In the genomic region with DNA sequence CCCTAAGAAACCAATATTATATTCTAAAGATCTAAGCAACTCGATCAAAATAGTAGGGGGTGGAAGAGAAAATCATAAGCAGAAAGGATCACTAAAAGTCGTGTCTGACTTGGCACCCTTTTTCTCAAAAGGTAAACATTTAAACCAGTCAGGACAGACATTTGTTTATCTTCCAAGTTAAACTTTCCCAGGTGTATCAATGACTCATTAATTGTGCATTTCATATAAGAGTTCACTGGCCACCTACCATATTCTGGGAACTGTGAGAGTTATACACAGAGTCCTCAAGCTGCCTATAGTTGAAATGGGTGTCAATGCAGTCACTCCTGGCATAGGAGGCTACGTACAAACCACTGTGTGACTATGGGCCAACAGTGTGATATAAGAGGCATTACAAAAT, we compare ENCODE assay signal across 26 cellular contexts.
"Had no signal": no experiment of that assay in that cellular context is flagged by ENCODE, and none has a peak within 500 bp of the region (broad histone marks: within the 10 kb centered on the region; RNA-seq: fewer than 3 reads in every experiment).

No MANE protein-coding gene starts in this region.

- H3K4me1 ChIP-seq: testis had no signal

- H3K27ac ChIP-seq: gastroesophageal sphincter, heart left ventricle, parathyroid adenoma, psoas muscle, right atrium auricular region, testis, transverse colon had no signal

- H3K36me3 ChIP-seq: gastroesophageal sphincter, heart left ventricle, right atrium auricular region, transverse colon had no signal

- H3K27me3 Mint-ChIP-seq: activated CD4-positive, alpha-beta T cell treated with anti-CD3 and anti-CD28 coated beads for 36 hours; activated CD8-positive, alpha-beta memory T cell treated with anti-CD3 and anti-CD28 coated beads, Interleukin-2, amount 10 ng/mL, durations not matched to agents 7 days and 5 days; naive thymus-derived CD4-positive, alpha-beta T cell had no signal

- H3K9me3 ChIP-seq: gastroesophageal sphincter, heart left ventricle, psoas muscle, right atrium auricular region, testis, transverse colon had no signal

- ATAC-seq: activated CD4-positive, alpha-beta T cell treated with anti-CD3 and anti-CD28 coated beads for 36 hours; activated CD8-positive, alpha-beta memory T cell treated with anti-CD3 and anti-CD28 coated beads, Interleukin-2, amount 10 ng/mL, durations not matched to agents 7 days and 5 days; activated CD8-positive, alpha-beta T cell treated with anti-CD3 and anti-CD28 coated beads, Interleukin-2, amount 10 ng/mL, durations not matched to agents 7 days and 5 days; activated naive CD4-positive, alpha-beta T cell treated with anti-CD3 and anti-CD28 coated beads, Interleukin-2, amount 50 U/mL, for 72 hours; gastroesophageal sphincter; heart left ventricle; left cardiac atrium; naive thymus-derived CD4-positive, alpha-beta T cell; psoas muscle; stimulated activated naive CD8-positive, alpha-beta T cell treated with anti-CD3 and anti-CD28 coated beads, Interleukin-15, Interleukin-2, amounts not matched to agents 100 U/mL and 50 U/mL, for 24 hours had no signal

- H3K36me3 Mint-ChIP-seq: activated naive CD4-positive, alpha-beta T cell treated with anti-CD3 and anti-CD28 coated beads, Interleukin-2, amount 50 U/mL, for 72 hours; memory B cell had no signal

- DNase-seq: activated CD4-positive, alpha-beta T cell treated with anti-CD3 and anti-CD28 coated beads for 36 hours; activated CD4-positive, CD25-positive, alpha-beta regulatory T cell; activated CD8-positive, alpha-beta memory T cell treated with anti-CD3 and anti-CD28 coated beads, Interleukin-2, amount 10 ng/mL, durations not matched to agents 7 days and 5 days; activated CD8-positive, alpha-beta T cell treated with anti-CD3 and anti-CD28 coated beads, Interleukin-2, amount 10 ng/mL, durations not matched to agents 7 days and 5 days; activated T-cell treated with anti-CD3 and anti-CD28 coated beads, Interleukin-2, amount 50 U/mL, for 48 hours; effector memory CD4-positive, alpha-beta T cell; erythroblast; heart left ventricle; hypothalamus; left cardiac atrium; midbrain; naive thymus-derived CD4-positive, alpha-beta T cell; psoas muscle; stimulated activated CD4-positive, alpha-beta T cell treated with anti-CD3 and anti-CD28 coated beads, Interleukin-2, amount 100 ng/mL, for 48 hours; stimulated activated naive CD8-positive, alpha-beta T cell treated with anti-CD3 and anti-CD28 coated beads, Interleukin-15, Interleukin-2, amounts not matched to agents 100 U/mL and 50 U/mL, for 24 hours; T-helper 1 cell; testis; transverse colon had no signal

- H3K9me3 Mint-ChIP-seq: activated T-helper 2 cell treated with anti-CD3 and anti-CD28 coated beads, Interferon-gamma antibody, Interleukin-2, Interleukin-4, amounts not matched to agents 10 μg/mL and 5 μg/mL and 100 μg/mL, durations not matched to agents 14 hours and 24 hours and 36 hours; memory B cell; T-helper 2 cell treated with Interferon-gamma antibody and Interleukin-4, amounts not matched to agents 5 μg/mL and 100 μg/mL, for 36 hours had no signal

- H3K27me3 ChIP-seq: gastroesophageal sphincter, heart left ventricle, right atrium auricular region, testis, transverse colon had no signal

- H3K4me3 ChIP-seq: gastroesophageal sphincter, heart left ventricle, psoas muscle, right atrium auricular region, testis, transverse colon had no signal

- FAIRE-seq: colon had no signal

- H3K27ac Mint-ChIP-seq: activated CD4-positive, alpha-beta T cell treated with anti-CD3 and anti-CD28 coated beads for 36 hours; activated CD8-positive, alpha-beta memory T cell treated with anti-CD3 and anti-CD28 coated beads, Interleukin-2, amount 10 ng/mL, durations not matched to agents 7 days and 5 days; activated CD8-positive, alpha-beta T cell treated with anti-CD3 and anti-CD28 coated beads, Interleukin-2, amount 10 ng/mL, durations not matched to agents 7 days and 5 days; activated naive CD4-positive, alpha-beta T cell treated with anti-CD3 and anti-CD28 coated beads, Interleukin-2, amount 50 U/mL, for 72 hours; activated T-helper 2 cell treated with anti-CD3 and anti-CD28 coated beads, Interferon-gamma antibody, Interleukin-2, Interleukin-4, amounts not matched to agents 10 μg/mL and 5 μg/mL and 100 μg/mL, durations not matched to agents 14 hours and 24 hours and 36 hours; memory B cell; naive thymus-derived CD4-positive, alpha-beta T cell; T-helper 2 cell treated with Interferon-gamma antibody and Interleukin-4, amounts not matched to agents 5 μg/mL and 100 μg/mL, for 36 hours had no signal

- H3K4me3 Mint-ChIP-seq: activated CD4-positive, alpha-beta T cell treated with anti-CD3 and anti-CD28 coated beads for 36 hours; activated CD8-positive, alpha-beta memory T cell treated with anti-CD3 and anti-CD28 coated beads, Interleukin-2, amount 10 ng/mL, durations not matched to agents 7 days and 5 days; activated CD8-positive, alpha-beta T cell treated with anti-CD3 and anti-CD28 coated beads, Interleukin-2, amount 10 ng/mL, durations not matched to agents 7 days and 5 days; memory B cell; naive thymus-derived CD4-positive, alpha-beta T cell; T-helper 2 cell treated with Interferon-gamma antibody and Interleukin-4, amounts not matched to agents 5 μg/mL and 100 μg/mL, for 36 hours had no signal
